In the genomic region with DNA sequence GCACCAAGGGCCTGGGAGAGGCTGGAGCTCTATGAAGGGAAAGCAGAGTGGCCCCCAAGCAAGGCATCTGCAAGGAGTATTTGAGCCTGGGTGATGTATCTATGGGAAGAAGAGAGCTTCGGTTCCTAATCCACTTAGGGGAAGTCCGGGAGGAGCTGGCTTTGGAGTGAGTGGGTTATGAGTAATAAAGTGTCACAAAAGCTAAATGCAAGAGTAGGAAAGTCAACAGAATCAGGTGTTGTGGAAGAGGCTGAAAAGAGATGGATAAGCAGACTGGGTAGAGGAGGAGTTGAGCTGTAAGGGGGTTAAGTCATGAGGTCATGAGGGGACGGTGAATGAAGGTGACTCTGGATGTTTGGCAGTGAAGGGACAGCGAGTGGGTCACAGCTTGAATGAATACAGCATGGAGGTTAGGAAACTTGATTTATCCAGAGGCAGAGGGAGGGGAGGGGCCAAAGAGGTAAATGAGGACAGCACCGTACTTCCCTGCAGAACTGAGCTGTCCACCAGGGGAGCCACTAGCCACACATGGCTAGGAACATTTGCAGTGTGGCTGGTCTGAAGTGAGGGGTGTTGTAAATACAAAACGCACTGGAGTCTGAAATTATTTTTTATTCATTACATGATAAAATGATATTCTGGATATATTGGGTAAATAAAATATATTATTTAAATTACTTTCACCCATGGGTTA, we compare ENCODE assay signal across 9 cellular contexts.
DNase-seq lines count a peak whose midpoint lies in the region; ATAC-seq and TF ChIP-seq lines count a peak whose summit lies in the region.
"Had no signal": no experiment of that assay in that cellular context is flagged by ENCODE, and none has a peak within 500 bp of the region (broad histone marks: within the 10 kb centered on the region; RNA-seq: fewer than 3 reads in every experiment).

No MANE protein-coding gene starts in this region.

- dilution Hi-C loops in mammary epithelial cell (cut with HindIII; ENCODE audit: low sequenced_read_pairs): no loop called here

- no peaks in the 10 kb centered on the region for H3K9me3 Mint-ChIP-seq in Caco-2 (ENCODE audit: unreplicated experiment)
- no peaks in the 10 kb centered on the region for H3K9me3 Mint-ChIP-seq in activated CD4-positive, alpha-beta memory T cell treated with anti-CD3 and anti-CD28 coated beads for 36 hours

- no peak overlapping the region for H3K9ac ChIP-seq in mammary epithelial cell (ENCODE audit: insufficient read depth, low read length)

- no peaks in the 10 kb centered on the region for H4K20me1 ChIP-seq in mammary epithelial cell (ENCODE audit: insufficient read depth, low read length)

- H3K27ac Mint-ChIP-seq in Caco-2 (ENCODE audit: unreplicated experiment): no peak overlapping the region
- no peak overlapping the region for H3K27ac Mint-ChIP-seq in activated CD4-positive, alpha-beta memory T cell treated with anti-CD3 and anti-CD28 coated beads for 36 hours

- ATAC-seq in right lobe of liver: peak; percentile 46 to 79 (median 64)
- no peak for ATAC-seq in GM21390 (IDR thresholded peaks at IDR 0.05; ENCODE audit: unreplicated experiment)

- TF ChIP-seq CTCF in Caco-2 (IDR thresholded peaks at IDR 0.05; ENCODE audit: insufficient read depth in 1 of 2, low read depth in 1 of 2, low read length in 1 of 2, severe bottlenecking in 1 of 2, unreplicated experiment in 1 of 2) (peak; percentile 31 to 61), LNCAP (IDR thresholded peaks at IDR 0.05) (peak; percentile 51), mammary epithelial cell (conservative IDR thresholded peaks at IDR 0.05 in 1 of 2, IDR thresholded peaks at IDR 0.05 in 1 of 2; ENCODE audit: extremely low read depth in 1 of 2, insufficient read depth in 1 of 2, low read depth in 1 of 2, low read length in 2 of 2) (peak; percentile 56 to 75), right lobe of liver (IDR thresholded peaks at IDR 0.05) (peak; percentile 27 to 44 (median 34))

- TF ChIP-seq POLR2A in right lobe of liver (IDR thresholded peaks at IDR 0.05): no peak

- no peak overlapping the region for H3K27ac ChIP-seq in mammary epithelial cell (ENCODE audit: insufficient read depth, low read depth, low read length)
- H3K27ac ChIP-seq in right lobe of liver: no peak overlapping the region
- H3K27ac ChIP-seq: prostate gland had no signal

- H3K4me1 ChIP-seq in Caco-2: no peaks in the 10 kb centered on the region
- H3K4me1 ChIP-seq in mammary epithelial cell (ENCODE audit: insufficient read depth, low read length): no peaks in the 10 kb centered on the region
- H3K4me1 ChIP-seq in right lobe of liver: no peaks in the 10 kb centered on the region
- H3K4me1 ChIP-seq: prostate gland had no signal

- in situ Hi-C loops in mammary epithelial cell (cut with MboI; ENCODE audit: low sequenced_read_pairs in 2 of 2): no loop called here

- no peaks in the 10 kb centered on the region for H3K36me3 Mint-ChIP-seq in Caco-2 (ENCODE audit: insufficient read depth, unreplicated experiment)
- H3K36me3 Mint-ChIP-seq in activated CD4-positive, alpha-beta memory T cell treated with anti-CD3 and anti-CD28 coated beads for 36 hours: no peaks in the 10 kb centered on the region

- 65% methylated on average over 6 of the region's 6 CpGs for WGBS in mammary epithelial cell (ENCODE audit: low coverage, missing lambda C conversion rate)
- 72% methylated on average over 5 of the region's 6 CpGs for WGBS in right lobe of liver (ENCODE audit: insufficient coverage, low coverage, low lambda C conversion rate, missing lambda C conversion rate)

- H3K4me1 Mint-ChIP-seq in Caco-2 (ENCODE audit: low read depth, unreplicated experiment): no peaks in the 10 kb centered on the region
- H3K4me1 Mint-ChIP-seq in activated CD4-positive, alpha-beta memory T cell treated with anti-CD3 and anti-CD28 coated beads for 36 hours (ENCODE audit: low read depth): no peaks in the 10 kb centered on the region

- CTCF ChIA-PET in Caco-2 (lab: Charles Lee): interaction anchor here (1.0 to 1.1 kb wide), 2 partner anchors 10 to 124 kb away, joined by 3 to 5 read pairs; no protein-coding TSS in a partner anchor
- CTCF ChIA-PET in mammary epithelial cell (lab: Charles Lee; ENCODE audit: low non-redundant PET): interaction anchor here (0.7 kb wide), 2 partner anchors 12 to 221 kb away, joined by 3 to 6 read pairs; no protein-coding TSS in a partner anchor
- CTCF ChIA-PET in activated CD4-positive, alpha-beta memory T cell treated with anti-CD3 and anti-CD28 coated beads for 36 hours (lab: Charles Lee): interaction anchor here (1.0 kb wide), 1 partner anchor 9 kb away, joined by 4 read pairs; no protein-coding TSS in a partner anchor

- no peak overlapping the region for H2AFZ ChIP-seq in mammary epithelial cell (ENCODE audit: low read depth, low read length)

- no peaks in the 10 kb centered on the region for H3K79me2 ChIP-seq in mammary epithelial cell (ENCODE audit: insufficient read depth, low read length)

- H3K4me2 ChIP-seq in mammary epithelial cell (ENCODE audit: insufficient read depth, low read depth, low read length): no peak overlapping the region

- intact Hi-C loops in Caco-2 (cut with micrococcal nuclease; ENCODE audit: unreplicated experiment): no loop called here
- intact Hi-C loops in mammary epithelial cell (cut with micrococcal nuclease): no loop called here
- intact Hi-C loops in right lobe of liver (cut with DNase I): no loop called here
- intact Hi-C loops in activated CD4-positive, alpha-beta memory T cell treated with anti-CD3 and anti-CD28 coated beads for 36 hours (cut with micrococcal nuclease): no loop called here

- peaks cover 4% of the 10 kb centered on the region for H3K27me3 Mint-ChIP-seq in Caco-2 (ENCODE audit: insufficient read depth, unreplicated experiment)
- H3K27me3 Mint-ChIP-seq in activated CD4-positive, alpha-beta memory T cell treated with anti-CD3 and anti-CD28 coated beads for 36 hours: peaks cover 14% of the 10 kb centered on the region

- H3K4me3 Mint-ChIP-seq in Caco-2 (ENCODE audit: unreplicated experiment): no peak overlapping the region
- no peak overlapping the region for H3K4me3 Mint-ChIP-seq in activated CD4-positive, alpha-beta memory T cell treated with anti-CD3 and anti-CD28 coated beads for 36 hours

- BruUV-seq in Caco-2 (replicated peaks; lab: Mats Ljungman, UMichigan): no TSS peak
- no TSS peak for BruUV-seq in mammary epithelial cell (replicated peaks; lab: Mats Ljungman, UMichigan)

- no peaks in the 10 kb centered on the region for H3K36me3 ChIP-seq in Caco-2 (ENCODE audit: control insufficient read depth, insufficient read depth, low read length)
- H3K36me3 ChIP-seq in mammary epithelial cell (ENCODE audit: insufficient read depth, low read length): no peaks in the 10 kb centered on the region
- no peaks in the 10 kb centered on the region for H3K36me3 ChIP-seq in right lobe of liver
- H3K36me3 ChIP-seq: prostate gland had no signal

- H3K4me3 ChIP-seq in Caco-2 (ENCODE audit: low read depth, low read length) (no peak overlapping the region), mammary epithelial cell (replicated peaks in 1 of 3; ENCODE audit: insufficient read depth in 1 of 3, low read depth in 2 of 3, low read length in 3 of 3) (no peak overlapping the region), right lobe of liver (no peak overlapping the region)
- H3K4me3 ChIP-seq: prostate gland had no signal

- DNase-seq in Caco-2 (peak in 1 of 2 experiments; percentile 37), mammary epithelial cell (peak; percentile 22), right lobe of liver (no peak), NCI-H1930 (lab: John Stamatoyannopoulos, UW) (no peak), HK-2 (ENCODE audit: unreplicated experiment) (no peak)
- DNase-seq in activated CD4-positive, alpha-beta memory T cell treated with anti-CD3 and anti-CD28 coated beads for 36 hours: no peak

- H3K27me3 ChIP-seq in Caco-2 (replicated peaks; ENCODE audit: control insufficient read depth, insufficient read depth, low read length): no peaks in the 10 kb centered on the region
- no peaks in the 10 kb centered on the region for H3K27me3 ChIP-seq in mammary epithelial cell (ENCODE audit: insufficient read depth, low read length)
- H3K27me3 ChIP-seq in right lobe of liver: no peaks in the 10 kb centered on the region

- POLR2A ChIA-PET in Caco-2 (lab: Charles Lee): no interaction called here
- POLR2A ChIA-PET in activated CD4-positive, alpha-beta memory T cell treated with anti-CD3 and anti-CD28 coated beads for 36 hours (lab: Charles Lee): no interaction called here

- H3K9me3 ChIP-seq in Caco-2 (no peaks in the 10 kb centered on the region), mammary epithelial cell (replicated peaks; ENCODE audit: insufficient read depth, low read length) (no peaks in the 10 kb centered on the region), right lobe of liver (no peaks in the 10 kb centered on the region)
- H3K9me3 ChIP-seq: prostate gland had no signal
